Comparison of ENCODE assay signal across 15 cellular contexts in the genomic region with DNA sequence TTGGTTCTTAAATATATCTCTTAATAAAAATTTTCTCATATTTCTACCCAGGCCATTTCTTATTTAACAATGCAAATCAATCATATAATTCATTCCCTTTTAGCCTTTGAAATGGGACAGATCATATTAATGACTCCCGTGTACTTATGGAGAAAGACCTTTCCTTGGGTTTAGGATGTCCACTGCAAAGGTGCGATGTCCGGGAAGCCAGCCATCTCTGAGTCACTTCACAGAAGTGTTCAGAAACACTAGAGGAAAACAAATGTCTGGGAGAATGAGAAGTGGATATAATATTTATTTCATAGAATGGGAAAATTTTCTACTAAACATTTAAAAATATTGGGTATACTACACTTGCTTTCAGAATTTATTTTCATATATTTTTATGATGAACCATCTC.
"Had no signal": no experiment of that assay in that cellular context is flagged by ENCODE, and none has a peak within 500 bp of the region (broad histone marks: within the 10 kb centered on the region; RNA-seq: fewer than 3 reads in every experiment).

No MANE protein-coding gene starts in this region.

- H3K4me3 ChIP-seq: colonic mucosa, gastroesophageal sphincter, sigmoid colon, skin epidermis had no signal

- H3K27me3 ChIP-seq: colonic mucosa, gastroesophageal sphincter, neutrophil, sigmoid colon had no signal

- H3K9me3 ChIP-seq: colonic mucosa, gastroesophageal sphincter, neutrophil, sigmoid colon had no signal

- ATAC-seq: gastroesophageal sphincter; left colon; naive thymus-derived CD4-positive, alpha-beta T cell had no signal

- DNase-seq: cerebellar nuclear complex; colonic mucosa; dermis blood vessel endothelial cell; immature natural killer cell; kidney; left colon; naive thymus-derived CD4-positive, alpha-beta T cell; posterior cingulate gyrus; sigmoid colon; stimulated activated CD4-positive, alpha-beta T cell treated with anti-CD3 and anti-CD28 coated beads, Interleukin-2, amount 100 ng/mL, for 24 hours; stimulated activated naive CD4-positive, alpha-beta T cell treated with Interleukin-2 at 50 U/mL for 16 hours had no signal

- H3K36me3 ChIP-seq: colonic mucosa, neutrophil had no signal

- H3K27ac ChIP-seq: colonic mucosa, gastroesophageal sphincter, neutrophil, sigmoid colon, skin epidermis had no signal

- H3K4me1 ChIP-seq: colonic mucosa had no signal

- FAIRE-seq: urothelium cell line had no signal
